12 cellular contexts compared by ENCODE assay signal in the genomic region with DNA sequence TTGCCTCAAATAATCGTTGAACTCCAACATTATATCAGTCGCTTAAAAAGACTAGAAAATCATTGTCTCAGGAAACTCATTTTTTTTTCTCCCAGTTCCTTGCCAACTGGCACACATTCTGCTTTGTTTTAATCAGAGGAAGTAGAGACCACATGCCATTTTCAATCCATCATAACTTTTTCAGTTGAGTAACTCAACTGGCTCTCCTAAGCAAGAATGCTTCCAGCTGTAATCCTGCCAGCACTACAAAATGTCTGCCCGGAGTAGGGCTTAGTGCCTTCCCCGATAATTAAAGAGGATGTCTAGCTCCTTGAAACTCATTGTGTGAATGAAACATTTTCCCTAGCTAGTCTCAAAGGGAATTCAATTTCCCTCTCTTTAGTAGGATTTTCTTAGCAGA. TPM values are rescaled to one million over a fixed set of nuclear protein-coding genes. Genes with fewer than 3 reads are reported as not detected.
DNase-seq lines count a peak whose midpoint lies in the region; ATAC-seq and TF ChIP-seq lines count a peak whose summit lies in the region.
"Had no signal": no experiment of that assay in that cellular context is flagged by ENCODE, and none has a peak within 500 bp of the region (broad histone marks: within the 10 kb centered on the region; RNA-seq: fewer than 3 reads in every experiment).

No MANE protein-coding gene starts in this region.

- 18% methylated on average over 4 of the region's 4 CpGs for WGBS in SK-N-SH (ENCODE audit: low lambda C conversion rate)
- 1 to 5% methylated on average over 4 of the region's 4 CpGs for WGBS in gastroesophageal sphincter (ENCODE audit: low coverage in 1 of 2), 2 donors

- H3K27me3 ChIP-seq in BLaER1 treated with 17β-estradiol and CSF1 and Interleukin-3, amounts not matched to agents 10 nM and 100 nM = no peaks in the 10 kb centered on the region
- no peaks in the 10 kb centered on the region for H3K27me3 ChIP-seq in SK-N-SH (ENCODE audit: insufficient read depth)
- no peaks in the 10 kb centered on the region for H3K27me3 ChIP-seq in gastroesophageal sphincter
- H3K27me3 ChIP-seq: ovary had no signal

- no peaks in the 10 kb centered on the region for H4K20me1 ChIP-seq in BLaER1 treated with 17β-estradiol and CSF1 and Interleukin-3, amounts not matched to agents 10 nM and 100 nM
- no peaks in the 10 kb centered on the region for H4K20me1 ChIP-seq in SK-N-SH (ENCODE audit: insufficient read depth)

- no peak overlapping the region for H3K4me3 Mint-ChIP-seq in stimulated activated naive CD8-positive, alpha-beta T cell treated with anti-CD3 and anti-CD28 coated beads, Interleukin-15, amount 100 ng/mL, for 72 hours
- H3K4me3 Mint-ChIP-seq in type B pancreatic cell = no peak overlapping the region
- H3K4me3 Mint-ChIP-seq: activated CD4-positive, alpha-beta memory T cell treated with anti-CD3 and anti-CD28 coated beads for 36 hours had no signal

- H3K9me3 ChIP-seq in BLaER1 treated with 17β-estradiol and CSF1 and Interleukin-3, amounts not matched to agents 10 nM and 100 nM (replicated peaks in 1 of 11) = peaks cover 7 to 28% (median 19%) of the 10 kb centered on the region in 11 experiments; a peak in 19 of 22 replicates
- H3K9me3 ChIP-seq in SK-N-SH (no peaks in the 10 kb centered on the region), gastroesophageal sphincter (no peaks in the 10 kb centered on the region)
- H3K9me3 ChIP-seq: ovary had no signal

- H3K4me3 ChIP-seq in BLaER1 treated with 17β-estradiol and CSF1 and Interleukin-3, amounts not matched to agents 10 nM and 100 nM = no peak overlapping the region
- H3K4me3 ChIP-seq in SK-N-SH (ENCODE audit: low read depth in 2 of 2, low read length in 1 of 2) (no peak overlapping the region), gastroesophageal sphincter (no peak overlapping the region)
- H3K4me3 ChIP-seq: ovary had no signal

- H3K4me2 ChIP-seq in BLaER1 treated with 17β-estradiol and CSF1 and Interleukin-3, amounts not matched to agents 10 nM and 100 nM = peak overlapping the region; percentile 15 to 66 (median 49); a peak in 20 of 22 replicates
- H3K4me2 ChIP-seq in SK-N-SH = peak overlapping the region; percentile 42; the same call in 1 of the 2 replicates

- ATAC-seq in gastroesophageal sphincter = peak; percentile 77
- ATAC-seq in stimulated activated naive CD8-positive, alpha-beta T cell treated with anti-CD3 and anti-CD28 coated beads, Interleukin-15, amount 100 ng/mL, for 72 hours = no peak

- H3K27me3 Mint-ChIP-seq in stimulated activated naive CD8-positive, alpha-beta T cell treated with anti-CD3 and anti-CD28 coated beads, Interleukin-15, amount 100 ng/mL, for 72 hours = no peaks in the 10 kb centered on the region
- H3K27me3 Mint-ChIP-seq in type B pancreatic cell = no peaks in the 10 kb centered on the region
- H3K27me3 Mint-ChIP-seq: activated CD4-positive, alpha-beta memory T cell treated with anti-CD3 and anti-CD28 coated beads for 36 hours had no signal

- TF ChIP-seq CTCF in SK-N-SH (IDR thresholded peaks at IDR 0.05) (no peak), gastroesophageal sphincter (IDR thresholded peaks at IDR 0.05) (no peak), type B pancreatic cell (conservative IDR thresholded peaks at IDR 0.05) (no peak)

- DNase-seq in SK-N-SH (peak; percentile 9), pons (ENCODE audit: low spot score) (peak; percentile 31), HCEC 1CT (no peak), type B pancreatic cell (ENCODE audit: extremely low spot score, unreplicated experiment) (no peak), DMS153 (lab: John Stamatoyannopoulos, UW) (no peak)
- no peak for DNase-seq in stimulated activated naive CD8-positive, alpha-beta T cell treated with anti-CD3 and anti-CD28 coated beads, Interleukin-15, amount 100 ng/mL, for 72 hours
- DNase-seq: activated CD4-positive, alpha-beta memory T cell treated with anti-CD3 and anti-CD28 coated beads for 36 hours; NCI-H146 had no signal

- TF ChIP-seq EP300 in SK-N-SH (IDR thresholded peaks at IDR 0.05; ENCODE audit: borderline replicate concordance in 1 of 2, low read depth in 1 of 2, low read length in 1 of 2) = peak in 1 of 2 experiments; percentile 89; a peak in 2 of 4 replicates
- no peak for TF ChIP-seq EP300 in gastroesophageal sphincter (IDR thresholded peaks at IDR 0.05)

- H2AFZ ChIP-seq in SK-N-SH (ENCODE audit: low read depth) = peak overlapping the region; percentile 75; the same call in 1 of the 2 replicates

- H3K9me2 ChIP-seq in SK-N-SH = no peaks in the 10 kb centered on the region

- CTCF ChIA-PET in SK-N-SH (lab: Yijun Ruan, JAX) = no interaction called here

- H3K27ac ChIP-seq in BLaER1 treated with 17β-estradiol and CSF1 and Interleukin-3, amounts not matched to agents 10 nM and 100 nM = peak overlapping the region in 8 of 11 experiments; percentile 32 to 70 (median 46); a peak in 12 of 22 replicates
- H3K27ac ChIP-seq in SK-N-SH (ENCODE audit: low read depth in 2 of 2, low read length in 1 of 2) (peak overlapping the region; percentile 47 to 67; a peak in 3 of 4 replicates), gastroesophageal sphincter (peak overlapping the region in 1 of 4 donors; percentile 44)
- H3K27ac ChIP-seq: ovary had no signal

- no peak for TF ChIP-seq RAD21 in SK-N-SH (IDR thresholded peaks at IDR 0.05; ENCODE audit: low read length)

- H3K27ac Mint-ChIP-seq in stimulated activated naive CD8-positive, alpha-beta T cell treated with anti-CD3 and anti-CD28 coated beads, Interleukin-15, amount 100 ng/mL, for 72 hours = no peak overlapping the region
- H3K27ac Mint-ChIP-seq in type B pancreatic cell = no peak overlapping the region
- H3K27ac Mint-ChIP-seq: activated CD4-positive, alpha-beta memory T cell treated with anti-CD3 and anti-CD28 coated beads for 36 hours had no signal

- H3K36me3 Mint-ChIP-seq in type B pancreatic cell = no peaks in the 10 kb centered on the region

- peaks cover 10 to 29% of the 10 kb centered on the region in 2 donors for H3K9me3 Mint-ChIP-seq in stimulated activated naive CD8-positive, alpha-beta T cell treated with anti-CD3 and anti-CD28 coated beads, Interleukin-15, amount 100 ng/mL, for 72 hours
- H3K9me3 Mint-ChIP-seq in type B pancreatic cell = no peaks in the 10 kb centered on the region

- H3K79me2 ChIP-seq in SK-N-SH (ENCODE audit: insufficient read depth) = no peaks in the 10 kb centered on the region

- peak overlapping the region in 1 of 11 experiments; percentile 16; a peak in 1 of 22 replicates for H3K9ac ChIP-seq in BLaER1 treated with 17β-estradiol and CSF1 and Interleukin-3, amounts not matched to agents 10 nM and 100 nM
- H3K9ac ChIP-seq in SK-N-SH = no peak overlapping the region

- TF ChIP-seq POLR2A in gastroesophageal sphincter (IDR thresholded peaks at IDR 0.05) = no peak

- H3K36me3 ChIP-seq in BLaER1 treated with 17β-estradiol and CSF1 and Interleukin-3, amounts not matched to agents 10 nM and 100 nM = no peaks in the 10 kb centered on the region
- H3K36me3 ChIP-seq in SK-N-SH (replicated peaks in 1 of 2; ENCODE audit: control insufficient read depth in 1 of 2, insufficient read depth in 2 of 2, low read length in 1 of 2) (no peaks in the 10 kb centered on the region), gastroesophageal sphincter (no peaks in the 10 kb centered on the region)
- H3K36me3 ChIP-seq: ovary had no signal

- peaks cover 4 to 41% (median 19%) of the 10 kb centered on the region in 10 experiments; a peak in 17 of 20 replicates for H3K4me1 ChIP-seq in BLaER1 treated with 17β-estradiol and CSF1 and Interleukin-3, amounts not matched to agents 10 nM and 100 nM
- H3K4me1 ChIP-seq in SK-N-SH (ENCODE audit: control insufficient read depth in 1 of 2, insufficient read depth in 2 of 2, low read depth in 1 of 2, low read length in 1 of 2) = peaks cover 0 to 9% of the 10 kb centered on the region in 2 experiments; a peak in 2 of 4 replicates
- H3K4me1 ChIP-seq in gastroesophageal sphincter = peaks cover 0 to 14% (median 0%) of the 10 kb centered on the region in 3 donors

- POLR2A ChIA-PET in SK-N-SH (lab: Yijun Ruan, JAX) = no interaction called here

- H3F3A ChIP-seq in SK-N-SH (replicated peaks; ENCODE audit: insufficient read depth) = peaks cover 17% of the 10 kb centered on the region

- no peaks in the 10 kb centered on the region for H3K4me1 Mint-ChIP-seq in stimulated activated naive CD8-positive, alpha-beta T cell treated with anti-CD3 and anti-CD28 coated beads, Interleukin-15, amount 100 ng/mL, for 72 hours
- no peaks in the 10 kb centered on the region for H3K4me1 Mint-ChIP-seq in type B pancreatic cell (ENCODE audit: unreplicated experiment)

TF ChIP-seq in SK-N-SH, 30 proteins besides CTCF, POLR2A, EP300 and RAD21 (continues in another document):
- TF ChIP-seq YY1 (IDR thresholded peaks at IDR 0.05; ENCODE audit: low read depth) (peak; percentile 75), RCOR1 (IDR thresholded peaks at IDR 0.05; ENCODE audit: low read length) (no peak), FOXJ3 (CRISPR knock-in tag; IDR thresholded peaks at IDR 0.05) (no peak)
- TF ChIP-seq, protein P1, sequence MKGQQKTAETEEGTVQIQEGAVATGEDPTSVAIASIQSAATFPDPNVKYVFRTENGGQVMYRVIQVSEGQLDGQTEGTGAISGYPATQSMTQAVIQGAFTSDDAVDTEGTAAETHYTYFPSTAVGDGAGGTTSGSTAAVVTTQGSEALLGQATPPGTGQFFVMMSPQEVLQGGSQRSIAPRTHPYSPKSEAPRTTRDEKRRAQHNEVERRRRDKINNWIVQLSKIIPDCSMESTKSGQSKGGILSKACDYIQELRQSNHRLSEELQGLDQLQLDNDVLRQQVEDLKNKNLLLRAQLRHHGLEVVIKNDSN (IDR thresholded peaks at IDR 0.05; ENCODE audit: borderline replicate concordance, low read depth) = 0 out of 2 replicates have a peak, but pooled peaks have one; percentile 18
- TF ChIP-seq, protein P2, sequence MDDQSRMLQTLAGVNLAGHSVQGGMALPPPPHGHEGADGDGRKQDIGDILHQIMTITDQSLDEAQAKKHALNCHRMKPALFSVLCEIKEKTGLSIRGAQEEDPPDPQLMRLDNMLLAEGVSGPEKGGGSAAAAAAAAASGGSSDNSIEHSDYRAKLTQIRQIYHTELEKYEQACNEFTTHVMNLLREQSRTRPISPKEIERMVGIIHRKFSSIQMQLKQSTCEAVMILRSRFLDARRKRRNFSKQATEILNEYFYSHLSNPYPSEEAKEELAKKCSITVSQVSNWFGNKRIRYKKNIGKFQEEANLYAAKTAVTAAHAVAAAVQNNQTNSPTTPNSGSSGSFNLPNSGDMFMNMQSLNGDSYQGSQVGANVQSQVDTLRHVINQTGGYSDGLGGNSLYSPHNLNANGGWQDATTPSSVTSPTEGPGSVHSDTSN (IDR thresholded peaks at IDR 0.05) = peak; percentile 95

RNA-seq across cellular contexts. Expression of a gene that starts 33.0 kb away (rescaled TPM):
- polyA plus RNA-seq in SK-N-SH (2012; rRNA removed) = 0.02 and 0.03 TPM in 2 replicates
- 0.03 TPM in 2 replicates for polyA plus RNA-seq in SK-N-SH (2012; cell fraction: cytosol; rRNA removed)
- polyA plus RNA-seq in SK-N-SH (2012; cell fraction: nucleus; rRNA removed) = 0.05 TPM in 2 replicates
- under 1 TPM in 1 of 4 donors, not detected in 3; under 0.01 TPM for total RNA-seq in gastroesophageal sphincter
- total RNA-seq in type B pancreatic cell (ENCODE audit: low replicate concordance) = 0.31 and 1.1 TPM in 2 replicates
- total RNA-seq: activated CD4-positive, alpha-beta memory T cell treated with anti-CD3 and anti-CD28 coated beads for 36 hours; RPMI7951 had no signal

Comparison
In these comparisons a context has a peak if more than half of its experiments do, and no peak if none do; other contexts are left out.
1. DNase-seq: peak in SK-N-SH (single experiment) and pons (single experiment); none in stimulated activated naive CD8-positive, alpha-beta T cell treated with anti-CD3 and anti-CD28 coated beads, Interleukin-15, amount 100 ng/mL, for 72 hours (0 of 2), HCEC 1CT (single experiment), type B pancreatic cell (single experiment) and DMS153 (single experiment).